ENCODE assay signal across 8 cellular contexts in genomic region chr19:12331211-12331941, GRCh38. TPM values are rescaled to one million over a fixed set of nuclear protein-coding genes. Genes with fewer than 3 reads are reported as not detected.
DNase-seq lines count a peak whose midpoint lies in the region; ATAC-seq and TF ChIP-seq lines count a peak whose summit lies in the region.

No MANE protein-coding gene starts in this region.

- H3K4me3 Mint-ChIP-seq in T-cell: peak overlapping the region; percentile 91 to 98 (median 96)

- H3K27me3 Mint-ChIP-seq in T-cell: no peaks in the 10 kb centered on the region

- DNase-seq in GM13977 (ENCODE audit: low spot score) (peak; percentile 83), T-cell (peak in 24 of 34 experiments; percentile 3 to 56 (median 26)), NCI-H526 (lab: John Stamatoyannopoulos, UW) (no peak), nucleus accumbens (lab: John Stamatoyannopoulos, UW) (no peak)
- peak; percentile 70 to 87 for DNase-seq in activated naive CD4-positive, alpha-beta T cell treated with anti-CD3 and anti-CD28 coated beads, Interleukin-2, amount 50 U/mL, for 72 hours (ENCODE audit: low spot score in 2 of 2)
- peak; percentile 3 to 58 for DNase-seq in stimulated activated CD4-positive, alpha-beta T cell treated with anti-CD3 and anti-CD28 coated beads, Interleukin-15, amount 100 ng/mL, for 1 hour (ENCODE audit: low read depth in 1 of 2, low spot score in 1 of 2)

- no peaks in the 10 kb centered on the region for H3K9me3 Mint-ChIP-seq in T-cell
- H3K9me3 Mint-ChIP-seq in activated naive CD4-positive, alpha-beta T cell treated with anti-CD3 and anti-CD28 coated beads, Interleukin-2, amount 50 U/mL, for 72 hours: no peaks in the 10 kb centered on the region

- H3K36me3 Mint-ChIP-seq in T-cell: peaks cover 6% of the 10 kb centered on the region
- peaks cover 15 to 19% of the 10 kb centered on the region in 2 donors for H3K36me3 Mint-ChIP-seq in activated naive CD4-positive, alpha-beta T cell treated with anti-CD3 and anti-CD28 coated beads, Interleukin-2, amount 50 U/mL, for 72 hours

- ATAC-seq in T-cell (replicated peaks in 1 of 4): no peak
- peak; percentile 70 to 84 for ATAC-seq in activated naive CD4-positive, alpha-beta T cell treated with anti-CD3 and anti-CD28 coated beads, Interleukin-2, amount 50 U/mL, for 72 hours
- no peak for ATAC-seq in HG03159 (IDR thresholded peaks at IDR 0.05; ENCODE audit: unreplicated experiment)
- ATAC-seq in HG03135 (IDR thresholded peaks at IDR 0.05; ENCODE audit: unreplicated experiment): no peak

- peak overlapping the region; percentile 93 to 97 for H3K27ac Mint-ChIP-seq in T-cell
- peak overlapping the region; percentile 44 to 99 for H3K27ac Mint-ChIP-seq in activated naive CD4-positive, alpha-beta T cell treated with anti-CD3 and anti-CD28 coated beads, Interleukin-2, amount 50 U/mL, for 72 hours

- peaks cover 51 to 54% (median 53%) of the 10 kb centered on the region in 3 donors for H3K4me1 Mint-ChIP-seq in T-cell

- TF ChIP-seq CTCF in GM13977 (IDR thresholded peaks at IDR 0.05; ENCODE audit: extremely low read depth, insufficient read depth, missing control alignments): no peak

- in situ Hi-C loops in GM13977 (cut with MboI; ENCODE audit: low pct_unique_long_range_greater_than_20kb, low sequenced_read_pairs, unreplicated experiment): no loop called here

- POLR2A ChIA-PET in T-cell (lab: Charles Lee): interaction anchor here in 1 of 2 donors (0.7 kb wide), 1 partner anchor 1635 kb away, joined by 7 read pairs; no protein-coding TSS in a partner anchor

- CTCF ChIA-PET in T-cell (lab: Charles Lee): interaction anchor here in 1 of 2 donors (0.6 to 1.6 kb wide), 3 partner anchors 34 to 246 kb away, joined by 3 to 6 read pairs (median 3); partner anchors contain the start of gene ZNF442

RNA-seq across cellular contexts. Expression of gene ZNF563, which starts 2.1 kb away (rescaled TPM):
- total RNA-seq in T-cell: 10 to 100 TPM in 3 of 5 donors, 1 to 10 TPM in 2; 2.8 to 15.6 (median 13.9) TPM
- total RNA-seq in activated naive CD4-positive, alpha-beta T cell treated with anti-CD3 and anti-CD28 coated beads, Interleukin-2, amount 50 U/mL, for 72 hours: 10 to 100 TPM in 1 of 2 donors, 1 to 10 TPM in 1; 4.8 to 10.8 TPM

RNA-seq across cellular contexts. Expression of gene ZNF442, which starts 34.1 kb away (rescaled TPM):
- 1 to 10 TPM in 4 of 5 donors, under 1 TPM in 1; 0.98 to 3.8 (median 2.4) TPM for total RNA-seq in T-cell
- 1 to 10 TPM in 1 of 2 donors, under 1 TPM in 1; 0.47 to 5.2 TPM for total RNA-seq in activated naive CD4-positive, alpha-beta T cell treated with anti-CD3 and anti-CD28 coated beads, Interleukin-2, amount 50 U/mL, for 72 hours

RNA-seq across cellular contexts. Expression of gene ZNF44, which starts 36.7 kb away (rescaled TPM):
- total RNA-seq in T-cell: 10 to 100 TPM; 22.8 to 65.1 (median 58.5) TPM
- total RNA-seq in activated naive CD4-positive, alpha-beta T cell treated with anti-CD3 and anti-CD28 coated beads, Interleukin-2, amount 50 U/mL, for 72 hours: 10 to 100 TPM in 1 of 2 donors, 1 to 10 TPM in 1; 6.6 to 15.5 TPM

Comparison
In these comparisons a context has a peak if more than half of its experiments do, and no peak if none do; other contexts are left out.
1. DNase-seq: peak in GM13977 (single experiment), T-cell (24 of 34), activated naive CD4-positive, alpha-beta T cell treated with anti-CD3 and anti-CD28 coated beads, Interleukin-2, amount 50 U/mL, for 72 hours (2 of 2) and stimulated activated CD4-positive, alpha-beta T cell treated with anti-CD3 and anti-CD28 coated beads, Interleukin-15, amount 100 ng/mL, for 1 hour (2 of 2); none in NCI-H526 (0 of 2) and nucleus accumbens (0 of 56).
2. ATAC-seq: peak in activated naive CD4-positive, alpha-beta T cell treated with anti-CD3 and anti-CD28 coated beads, Interleukin-2, amount 50 U/mL, for 72 hours (2 of 2); none in T-cell (0 of 4), HG03159 (single experiment) and HG03135 (single experiment).